Comparison of ENCODE assay signal across 8 cellular contexts in genomic region chr6:2760882-2761842, GRCh38. TPM values are rescaled to one million over a fixed set of nuclear protein-coding genes. Genes with fewer than 3 reads are reported as not detected.
A peak's percentile ranks its signal among the peaks of the same experiment; 100 is the strongest.
DNase-seq lines count a peak whose midpoint lies in the region; ATAC-seq and TF ChIP-seq lines count a peak whose summit lies in the region.

No MANE protein-coding gene starts in this region.

- H3K56ac ChIP-seq in H9 (ENCODE audit: insufficient read length, low read depth, low read length) = no peak overlapping the region

- H2BK15ac ChIP-seq in H9 (ENCODE audit: low read depth, low read length) = no peak overlapping the region

- H3K23me2 ChIP-seq in H9 (ENCODE audit: insufficient read length, low read depth, low read length, poor library complexity, severe bottlenecking) = peaks cover 7% of the 10 kb centered on the region

- H4K20me1 ChIP-seq in H9 (ENCODE audit: control insufficient read depth, insufficient read depth, insufficient read length) = no peaks in the 10 kb centered on the region

- H3K4me2 ChIP-seq in H9 (ENCODE audit: insufficient read depth, insufficient read length, low read length) = no peak overlapping the region

- H2BK12ac ChIP-seq in H9 (ENCODE audit: insufficient read length, low read depth, low read length) = no peak overlapping the region

- no peak overlapping the region for H3K9ac ChIP-seq in H9 (ENCODE audit: extremely low read depth, insufficient read length, low read length)

- H3K9me3 Mint-ChIP-seq in H9 (peaks cover 10 to 15% of the 10 kb centered on the region in 2 experiments), immature natural killer cell (no peaks in the 10 kb centered on the region)
- H3K9me3 Mint-ChIP-seq in activated CD8-positive, alpha-beta T cell treated with anti-CD3 and anti-CD28 coated beads for 36 hours = peaks cover 3% of the 10 kb centered on the region

- peak; percentile 6 for ATAC-seq in activated CD8-positive, alpha-beta T cell treated with anti-CD3 and anti-CD28 coated beads for 36 hours
- no peak for ATAC-seq in HG03025 (IDR thresholded peaks at IDR 0.05; ENCODE audit: low FRiP score, unreplicated experiment)

- H3K4me1 ChIP-seq in H9 (ENCODE audit: insufficient read depth, low read length) = no peaks in the 10 kb centered on the region

- no peak overlapping the region for H2BK20ac ChIP-seq in H9 (ENCODE audit: low read depth, low read length, poor library complexity, severe bottlenecking)

- H3K9me3 ChIP-seq in H9 (ENCODE audit: control insufficient read depth, low read depth, low read length) = no peaks in the 10 kb centered on the region

- DNase-seq in AML-193 (lab: John Stamatoyannopoulos, UW) (peak; percentile 79 to 81), H9 (no peak), immature natural killer cell (peak in 2 of 3 donors; percentile 23 to 28), substantia nigra (lab: John Stamatoyannopoulos, UW) (no peak), NCI-H748 treated with DMSO at 0.1 percent for 48 hours (lab: John Stamatoyannopoulos, UW) (no peak)
- peak; percentile 49 for DNase-seq in activated CD8-positive, alpha-beta T cell treated with anti-CD3 and anti-CD28 coated beads for 36 hours
- no peak for DNase-seq in stimulated activated CD8-positive, alpha-beta memory T cell treated with anti-CD3 and anti-CD28 coated beads, Interleukin-4, amount 100 ng/mL, for 48 hours

- no CpG with 5 or more reads among the region's 8 CpGs for WGBS in H9 (ENCODE audit: extremely low coverage, insufficient read length, low lambda C conversion rate)

- peak; percentile 70 for TF ChIP-seq CTCF in H9 (conservative IDR thresholded peaks at IDR 0.05)
- peak; percentile 83 for TF ChIP-seq CTCF in activated CD8-positive, alpha-beta T cell treated with anti-CD3 and anti-CD28 coated beads for 36 hours (IDR thresholded peaks at IDR 0.05)

- no peak overlapping the region for H2AK5ac ChIP-seq in H9 (ENCODE audit: insufficient read length, low read length)

- no peaks in the 10 kb centered on the region; the same call in none of the 2 replicates for H3K79me2 ChIP-seq in H9 (ENCODE audit: insufficient read depth, low read length)

- no peak overlapping the region for H4K91ac ChIP-seq in H9 (ENCODE audit: insufficient read length, low read depth, low read length)

- H3K4ac ChIP-seq in H9 (ENCODE audit: low read depth, low read length) = no peak overlapping the region

- no peak overlapping the region for H4K8ac ChIP-seq in H9 (replicated peaks; ENCODE audit: insufficient read length, low read depth, low read length)

- no peak overlapping the region for H2BK5ac ChIP-seq in H9 (ENCODE audit: insufficient read length, low read length)

- H4K5ac ChIP-seq in H9 (ENCODE audit: insufficient read length, low read depth, low read length) = no peak overlapping the region

- no peaks in the 10 kb centered on the region for H3K79me1 ChIP-seq in H9 (ENCODE audit: insufficient read depth, low read depth, low read length, poor library complexity, severe bottlenecking)

- no peak overlapping the region for H3K4me3 Mint-ChIP-seq in H9
- H3K4me3 Mint-ChIP-seq in activated CD8-positive, alpha-beta T cell treated with anti-CD3 and anti-CD28 coated beads for 36 hours = peak overlapping the region; percentile 61
- peak overlapping the region; percentile 6 to 55 (median 27) for H3K4me3 Mint-ChIP-seq in immature natural killer cell

- no peak overlapping the region for H3K27ac ChIP-seq in H9 (ENCODE audit: insufficient read length, low read depth, low read length)
- no peak overlapping the region for H3K27ac ChIP-seq in substantia nigra (ENCODE audit: low read depth, low read length, poor library complexity, severe bottlenecking)

- H3K23ac ChIP-seq in H9 (ENCODE audit: insufficient read length, low read depth, low read length) = no peak overlapping the region

- H3K36me3 Mint-ChIP-seq in H9 (ENCODE audit: insufficient read depth in 1 of 3, low read depth in 3 of 3) = no peaks in the 10 kb centered on the region
- H3K36me3 Mint-ChIP-seq in activated CD8-positive, alpha-beta T cell treated with anti-CD3 and anti-CD28 coated beads for 36 hours (ENCODE audit: low read depth) = no peaks in the 10 kb centered on the region
- no peaks in the 10 kb centered on the region for H3K36me3 Mint-ChIP-seq in immature natural killer cell

- H2BK120ac ChIP-seq in H9 (ENCODE audit: low read depth, low read length, poor library complexity, severe bottlenecking) = no peak overlapping the region

- H3K4me1 Mint-ChIP-seq in H9 (peaks cover 4 to 7% of the 10 kb centered on the region in 2 experiments; a peak in 3 of 4 replicates), immature natural killer cell (peaks cover 12 to 16% of the 10 kb centered on the region in 2 donors)
- peaks cover 14% of the 10 kb centered on the region for H3K4me1 Mint-ChIP-seq in activated CD8-positive, alpha-beta T cell treated with anti-CD3 and anti-CD28 coated beads for 36 hours (ENCODE audit: low read depth)

- intact Hi-C loops in activated CD8-positive, alpha-beta T cell treated with anti-CD3 and anti-CD28 coated beads for 36 hours (cut with micrococcal nuclease) = no loop called here

- no peak overlapping the region for H3K18ac ChIP-seq in H9 (ENCODE audit: insufficient read length, low read depth, low read length)

- POLR2A ChIA-PET in activated CD8-positive, alpha-beta T cell treated with anti-CD3 and anti-CD28 coated beads for 36 hours (lab: Charles Lee) = no interaction called here

- H3K27me3 ChIP-seq in H9 (ENCODE audit: insufficient read depth, low read length) = no peaks in the 10 kb centered on the region

- no peak overlapping the region for H2AFZ ChIP-seq in H9 (ENCODE audit: low read length)

- H3K27ac Mint-ChIP-seq in H9 (no peak overlapping the region), immature natural killer cell (peak overlapping the region in 3 of 6 donors; percentile 5 to 35 (median 12))
- H3K27ac Mint-ChIP-seq in activated CD8-positive, alpha-beta T cell treated with anti-CD3 and anti-CD28 coated beads for 36 hours = peak overlapping the region; percentile 23

- CTCF ChIA-PET in activated CD8-positive, alpha-beta T cell treated with anti-CD3 and anti-CD28 coated beads for 36 hours (lab: Charles Lee) = interaction anchor here (0.7 to 5.0 kb wide), 10 partner anchors 8 to 1168 kb away, joined by 3 to 81 read pairs (median 4); partner anchors contain the start of gene MYLK4

- no peak overlapping the region for H3T11ph ChIP-seq in H9 (ENCODE audit: low read length)

- H3K27me3 Mint-ChIP-seq in H9 (ENCODE audit: low read depth) (no peaks in the 10 kb centered on the region), immature natural killer cell (ENCODE audit: low read depth in 3 of 3) (peaks cover 5 to 10% (median 9%) of the 10 kb centered on the region in 3 donors)
- H3K27me3 Mint-ChIP-seq in activated CD8-positive, alpha-beta T cell treated with anti-CD3 and anti-CD28 coated beads for 36 hours = peaks cover 1% of the 10 kb centered on the region

- no peak overlapping the region for H3K14ac ChIP-seq in H9 (ENCODE audit: insufficient read depth, low read length)

RNA-seq across cellular contexts. Expression of gene WRNIP1, which starts 4.0 kb away (rescaled TPM):
- 38.1 and 40.0 TPM in 2 replicates for total RNA-seq in H9 (2021)
- 10 to 100 TPM; 36.1 to 36.6 TPM for total RNA-seq in activated CD8-positive, alpha-beta T cell treated with anti-CD3 and anti-CD28 coated beads for 36 hours
- 10 to 100 TPM; 25.5 to 43.3 (median 26.4) TPM for polyA plus RNA-seq in immature natural killer cell

RNA-seq across cellular contexts. Expression of gene MYLK4, which starts 10.4 kb away (rescaled TPM):
- total RNA-seq in H9 (2021) = 0.28 and 0.44 TPM in 2 replicates
- under 1 TPM; 0.09 to 0.11 TPM for total RNA-seq in activated CD8-positive, alpha-beta T cell treated with anti-CD3 and anti-CD28 coated beads for 36 hours
- polyA plus RNA-seq in immature natural killer cell = under 1 TPM in 2 of 3 donors, not detected in 1; 0.09 to 0.17 TPM

Comparison
In these comparisons a context has a peak if more than half of its experiments do, and no peak if none do; other contexts are left out.
1. DNase-seq: peak in AML-193 (2 of 2), activated CD8-positive, alpha-beta T cell treated with anti-CD3 and anti-CD28 coated beads for 36 hours (single experiment) and immature natural killer cell (2 of 3); none in H9 (single experiment), substantia nigra (0 of 49), NCI-H748 treated with DMSO at 0.1 percent for 48 hours (single experiment) and stimulated activated CD8-positive, alpha-beta memory T cell treated with anti-CD3 and anti-CD28 coated beads, Interleukin-4, amount 100 ng/mL, for 48 hours (single experiment).
2. H3K4me3 Mint-ChIP-seq: peak in activated CD8-positive, alpha-beta T cell treated with anti-CD3 and anti-CD28 coated beads for 36 hours (single experiment) and immature natural killer cell (5 of 5); none in H9 (0 of 2).